In genomic region chr1:11289064-11289463, GRCh38 we compare ENCODE assay signal across 14 cellular contexts.
"Had no signal": no experiment of that assay in that cellular context is flagged by ENCODE, and none has a peak within 500 bp of the region (broad histone marks: within the 10 kb centered on the region; RNA-seq: fewer than 3 reads in every experiment).

No MANE protein-coding gene starts in this region.

- H3K4me1 ChIP-seq: breast epithelium, lower lobe of right lung, suprapubic skin had no signal

- H3K9me3 ChIP-seq: breast epithelium, lower lobe of right lung, neutrophil, spleen, suprapubic skin had no signal

- H3K27ac ChIP-seq: breast epithelium, lower lobe of right lung, neutrophil, spleen, suprapubic skin had no signal

- ATAC-seq: lower lobe of right lung had no signal

- H3K9me3 Mint-ChIP-seq: activated CD4-positive, alpha-beta memory T cell treated with anti-CD3 and anti-CD28 coated beads, Interleukin-2, amount 10 ng/mL, durations not matched to agents 7 days and 5 days; activated naive CD8-positive, alpha-beta T cell treated with anti-CD3 and anti-CD28 coated beads, Interleukin-2, amount 10 ng/mL, durations not matched to agents 7 days and 5 days; mesothelial cell of epicardium; naive B cell had no signal

- H3K4me3 ChIP-seq: breast epithelium, lower lobe of right lung, spleen, suprapubic skin had no signal

- H3K4me3 Mint-ChIP-seq: activated CD4-positive, alpha-beta memory T cell treated with anti-CD3 and anti-CD28 coated beads, Interleukin-2, amount 10 ng/mL, durations not matched to agents 7 days and 5 days; activated naive CD8-positive, alpha-beta T cell treated with anti-CD3 and anti-CD28 coated beads, Interleukin-2, amount 10 ng/mL, durations not matched to agents 7 days and 5 days; mesothelial cell of epicardium; naive B cell had no signal

- H3K27me3 Mint-ChIP-seq: activated CD4-positive, alpha-beta memory T cell treated with anti-CD3 and anti-CD28 coated beads, Interleukin-2, amount 10 ng/mL, durations not matched to agents 7 days and 5 days; activated naive CD8-positive, alpha-beta T cell treated with anti-CD3 and anti-CD28 coated beads, Interleukin-2, amount 10 ng/mL, durations not matched to agents 7 days and 5 days; naive B cell had no signal

- H3K36me3 ChIP-seq: breast epithelium had no signal

- DNase-seq: activated CD4-positive, alpha-beta memory T cell treated with anti-CD3 and anti-CD28 coated beads, Interleukin-2, amount 10 ng/mL, durations not matched to agents 7 days and 5 days; activated CD4-positive, alpha-beta T cell treated with anti-CD3 and anti-CD28 coated beads for 1 hour; activated naive CD8-positive, alpha-beta T cell treated with anti-CD3 and anti-CD28 coated beads, Interleukin-2, amount 10 ng/mL, durations not matched to agents 7 days and 5 days; anterior cingulate cortex; hypothalamus; lower lobe of right lung; naive B cell; spleen; stimulated activated CD4-positive, alpha-beta T cell treated with anti-CD3 and anti-CD28 coated beads, Interleukin-1b, Interleukin-23, amount 100 ng/mL, for 48 hours; stimulated activated naive CD4-positive, alpha-beta T cell treated with Interleukin-2 at 50 U/mL for 16 hours had no signal

- H3K4me1 Mint-ChIP-seq: mesothelial cell of epicardium had no signal

- H3K27me3 ChIP-seq: breast epithelium, neutrophil, spleen, suprapubic skin had no signal

- H3K27ac Mint-ChIP-seq: activated CD4-positive, alpha-beta memory T cell treated with anti-CD3 and anti-CD28 coated beads, Interleukin-2, amount 10 ng/mL, durations not matched to agents 7 days and 5 days; activated naive CD8-positive, alpha-beta T cell treated with anti-CD3 and anti-CD28 coated beads, Interleukin-2, amount 10 ng/mL, durations not matched to agents 7 days and 5 days; mesothelial cell of epicardium had no signal
